Comparison of ENCODE assay signal across 32 cellular contexts in the genomic region with DNA sequence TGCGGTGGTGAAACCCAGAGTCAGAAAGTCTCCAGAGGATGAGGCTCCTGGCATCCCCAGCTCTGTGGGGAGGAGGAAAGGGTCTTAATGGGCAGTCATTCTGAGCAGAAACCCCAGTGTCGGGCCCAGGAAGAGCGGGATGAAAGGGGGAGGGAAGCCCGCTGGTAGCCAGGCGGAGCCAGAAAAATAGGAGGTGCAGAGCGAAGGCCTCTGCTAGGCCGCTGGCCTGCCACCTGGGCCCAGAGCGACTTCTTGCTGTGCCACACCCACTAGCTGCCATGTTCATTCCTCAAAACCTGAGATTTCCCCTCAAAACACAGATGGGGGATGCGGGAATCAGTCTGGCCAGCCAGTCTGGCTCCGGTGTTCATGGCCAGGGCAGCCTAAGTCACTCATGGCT. TPM values are rescaled to one million over a fixed set of nuclear protein-coding genes. Genes with fewer than 3 reads are reported as not detected.
DNase-seq lines count a peak whose midpoint lies in the region; ATAC-seq and TF ChIP-seq lines count a peak whose summit lies in the region.
"Had no signal": no experiment of that assay in that cellular context is flagged by ENCODE, and none has a peak within 500 bp of the region (broad histone marks: within the 10 kb centered on the region; RNA-seq: fewer than 3 reads in every experiment).

No MANE protein-coding gene starts in this region.

- H2BK12ac ChIP-seq in H9 (ENCODE audit: insufficient read length, low read depth, low read length), result no peak overlapping the region

- H3K27me3 ChIP-seq in H9 (ENCODE audit: insufficient read depth, low read length) (no peaks in the 10 kb centered on the region; the same call in 1 of the 2 replicates), Karpas-422 (ENCODE audit: low read length) (no peaks in the 10 kb centered on the region)
- H3K27me3 ChIP-seq: ascending aorta, upper lobe of right lung had no signal

- CTCF ChIA-PET in WTC11 (lab: Charles Lee), result interaction anchor here (0.5 to 2.6 kb wide), 4 partner anchors 14 to 131 kb away, joined by 4 to 25 read pairs (median 10); no protein-coding TSS in a partner anchor

- H3K4me3 ChIP-seq in Karpas-422 (ENCODE audit: low read length), result no peak overlapping the region

- no peak overlapping the region for H3K27ac ChIP-seq in H9 (ENCODE audit: insufficient read length, low read depth, low read length)
- no peak overlapping the region for H3K27ac ChIP-seq in Karpas-422 (ENCODE audit: low read length)
- H3K27ac ChIP-seq: suprapubic skin had no signal

- no peaks in the 10 kb centered on the region for H3K9me3 ChIP-seq in H9 (ENCODE audit: control insufficient read depth, low read depth, low read length)
- no peaks in the 10 kb centered on the region for H3K9me3 ChIP-seq in Karpas-422 (ENCODE audit: low read length)
- H3K9me3 ChIP-seq: ascending aorta, left ventricle myocardium inferior, prostate gland, suprapubic skin, upper lobe of right lung had no signal

- no peak overlapping the region for H4K8ac ChIP-seq in H9 (replicated peaks; ENCODE audit: insufficient read length, low read depth, low read length)

- H3T11ph ChIP-seq in H9 (ENCODE audit: low read length), result no peak overlapping the region

- H3K27me3 Mint-ChIP-seq in H9 (ENCODE audit: low read depth) (peaks cover 49% of the 10 kb centered on the region), WTC11 (ENCODE audit: low read depth) (peaks cover 26% of the 10 kb centered on the region)
- peaks cover 13% of the 10 kb centered on the region for H3K27me3 Mint-ChIP-seq in stimulated activated memory B cell treated with anti-CD40 and anti-IgM and Interleukin-4, amounts not matched to agents 10 μg/mL and 1 μg/mL and 100 μg/mL, for 72 hours

- no peak overlapping the region for H2BK5ac ChIP-seq in H9 (ENCODE audit: insufficient read length, low read length)

- H3K56ac ChIP-seq in H9 (ENCODE audit: insufficient read length, low read depth, low read length), result no peak overlapping the region

- POLR2A ChIA-PET in WTC11 (lab: Charles Lee), result no interaction called here

- no peak overlapping the region for H2BK20ac ChIP-seq in H9 (ENCODE audit: low read depth, low read length, poor library complexity, severe bottlenecking)

- H3K14ac ChIP-seq in H9 (ENCODE audit: insufficient read depth, low read length), result no peak overlapping the region

- H3K4me1 Mint-ChIP-seq in H9, result peaks cover 16 to 31% of the 10 kb centered on the region in 2 experiments
- H3K4me1 Mint-ChIP-seq in WTC11, result peaks cover 25% of the 10 kb centered on the region
- peaks cover 22% of the 10 kb centered on the region for H3K4me1 Mint-ChIP-seq in stimulated activated memory B cell treated with anti-CD40 and anti-IgM and Interleukin-4, amounts not matched to agents 10 μg/mL and 1 μg/mL and 100 μg/mL, for 72 hours
- H3K4me1 Mint-ChIP-seq: stimulated activated effector memory CD8-positive, alpha-beta T cell treated with anti-CD3 and anti-CD28 coated beads, Interleukin-12 subunit alpha, Interleukin-12 subunit beta, amount 100 ng/mL, for 72 hours had no signal

- no peak overlapping the region for H2BK15ac ChIP-seq in H9 (ENCODE audit: low read depth, low read length)

- peak; percentile 8; the same call in 1 of the 2 replicates for ATAC-seq in WTC11
- ATAC-seq in stimulated activated memory B cell treated with anti-CD40 and anti-IgM and Interleukin-4, amounts not matched to agents 10 μg/mL and 1 μg/mL and 100 μg/mL, for 72 hours, result no peak
- ATAC-seq: effector memory CD8-positive, alpha-beta T cell; stimulated activated effector memory CD8-positive, alpha-beta T cell treated with anti-CD3 and anti-CD28 coated beads, Interleukin-12 subunit alpha, Interleukin-12 subunit beta, amount 100 ng/mL, for 72 hours; upper lobe of right lung had no signal

- H3K27ac Mint-ChIP-seq in H9 (no peak overlapping the region), WTC11 (no peak overlapping the region)
- H3K27ac Mint-ChIP-seq in stimulated activated memory B cell treated with anti-CD40 and anti-IgM and Interleukin-4, amounts not matched to agents 10 μg/mL and 1 μg/mL and 100 μg/mL, for 72 hours, result no peak overlapping the region
- H3K27ac Mint-ChIP-seq: activated naive CD8-positive, alpha-beta T cell treated with anti-CD3 and anti-CD28 coated beads, Interleukin-2, amount 10 ng/mL, durations not matched to agents 7 days and 5 days; CD14-positive monocyte; effector memory CD8-positive, alpha-beta T cell; stimulated activated effector memory CD8-positive, alpha-beta T cell treated with anti-CD3 and anti-CD28 coated beads, Interleukin-12 subunit alpha, Interleukin-12 subunit beta, amount 100 ng/mL, for 72 hours had no signal

- no peak overlapping the region for H4K91ac ChIP-seq in H9 (ENCODE audit: insufficient read length, low read depth, low read length)

- no peaks in the 10 kb centered on the region for H3K79me1 ChIP-seq in H9 (ENCODE audit: insufficient read depth, low read depth, low read length, poor library complexity, severe bottlenecking)

- DNase-seq in H9, result peak; percentile 45
- DNase-seq in WTC11 (ENCODE audit: low spot score), result peak; percentile 25
- DNase-seq in iPS-NIHi7 (ENCODE audit: extremely low spot score), result peak; percentile 28
- DNase-seq in Karpas-422, result no peak
- DNase-seq in LoVo (ENCODE audit: low spot score), result no peak
- no peak for DNase-seq in putamen (ENCODE audit: low spot score)
- DNase-seq: activated CD8-positive, alpha-beta memory T cell treated with anti-CD3 and anti-CD28 coated beads for 24 hours; activated gamma-delta T cell; activated naive CD8-positive, alpha-beta T cell treated with anti-CD3 and anti-CD28 coated beads, Interleukin-2, amount 10 ng/mL, durations not matched to agents 7 days and 5 days; activated T-cell treated with anti-CD3 and anti-CD28 coated beads for 4 hours; cortex of kidney; DMS79 treated with DMSO at 0.1 percent for 48 hours; effector memory CD8-positive, alpha-beta T cell; GDM1; left ventricle myocardium inferior; mesendoderm; NCI-H1105; NCI-H187 treated with DMSO at 0.1 percent for 48 hours; NCI-H524; NK-92 treated with Interleukin-12 subunit alpha and Interleukin-12 subunit beta, amount 100 ng/mL, for 24 hours; T-helper 2 cell; upper lobe of right lung had no signal

- no peak overlapping the region for H3K4ac ChIP-seq in H9 (ENCODE audit: low read depth, low read length)

- H3K4me2 ChIP-seq in H9 (ENCODE audit: insufficient read depth, insufficient read length, low read length), result no peak overlapping the region
- H3K4me2 ChIP-seq in Karpas-422 (ENCODE audit: low read depth, low read length, poor library complexity, severe bottlenecking), result no peak overlapping the region

- no peaks in the 10 kb centered on the region; a peak in 1 of 7 replicates for H3K36me3 Mint-ChIP-seq in H9 (ENCODE audit: insufficient read depth in 1 of 3, low read depth in 3 of 3)
- no peaks in the 10 kb centered on the region for H3K36me3 Mint-ChIP-seq in WTC11
- no peaks in the 10 kb centered on the region for H3K36me3 Mint-ChIP-seq in stimulated activated memory B cell treated with anti-CD40 and anti-IgM and Interleukin-4, amounts not matched to agents 10 μg/mL and 1 μg/mL and 100 μg/mL, for 72 hours
- H3K36me3 Mint-ChIP-seq: activated naive CD8-positive, alpha-beta T cell treated with anti-CD3 and anti-CD28 coated beads, Interleukin-2, amount 10 ng/mL, durations not matched to agents 7 days and 5 days; stimulated activated effector memory CD8-positive, alpha-beta T cell treated with anti-CD3 and anti-CD28 coated beads, Interleukin-12 subunit alpha, Interleukin-12 subunit beta, amount 100 ng/mL, for 72 hours had no signal

- H3K23ac ChIP-seq in H9 (ENCODE audit: insufficient read length, low read depth, low read length), result no peak overlapping the region

- no peak overlapping the region for H2AK5ac ChIP-seq in H9 (ENCODE audit: insufficient read length, low read length)

- H2AFZ ChIP-seq in H9 (ENCODE audit: low read length) (no peak overlapping the region), Karpas-422 (ENCODE audit: low read length) (no peak overlapping the region)

- H3K4me3 Mint-ChIP-seq in H9, result peak overlapping the region in 1 of 2 experiments; percentile 76; a peak in 3 of 5 replicates
- H3K4me3 Mint-ChIP-seq in WTC11, result peak overlapping the region; percentile 76
- peak overlapping the region; percentile 50 for H3K4me3 Mint-ChIP-seq in stimulated activated memory B cell treated with anti-CD40 and anti-IgM and Interleukin-4, amounts not matched to agents 10 μg/mL and 1 μg/mL and 100 μg/mL, for 72 hours
- H3K4me3 Mint-ChIP-seq: effector memory CD8-positive, alpha-beta T cell; stimulated activated effector memory CD8-positive, alpha-beta T cell treated with anti-CD3 and anti-CD28 coated beads, Interleukin-12 subunit alpha, Interleukin-12 subunit beta, amount 100 ng/mL, for 72 hours had no signal

- TF ChIP-seq CTCF in H9 (conservative IDR thresholded peaks at IDR 0.05) (no peak), WTC11 (IDR thresholded peaks at IDR 0.05) (no peak)

- no peak overlapping the region for H4K5ac ChIP-seq in H9 (ENCODE audit: insufficient read length, low read depth, low read length)

- H3K36me3 ChIP-seq in Karpas-422 (ENCODE audit: insufficient read depth, low read length), result no peaks in the 10 kb centered on the region
- H3K36me3 ChIP-seq: ascending aorta, left ventricle myocardium inferior, prostate gland, suprapubic skin, upper lobe of right lung had no signal

- H3K23me2 ChIP-seq in H9 (ENCODE audit: insufficient read length, low read depth, low read length, poor library complexity, severe bottlenecking), result peaks cover 15% of the 10 kb centered on the region

- H2BK120ac ChIP-seq in H9 (ENCODE audit: low read depth, low read length, poor library complexity, severe bottlenecking), result no peak overlapping the region

- H3K9me2 ChIP-seq in Karpas-422 (replicated peaks; ENCODE audit: insufficient read depth, low read length), result no peaks in the 10 kb centered on the region

- H3K9ac ChIP-seq in H9 (ENCODE audit: extremely low read depth, insufficient read length, low read length) (no peak overlapping the region), Karpas-422 (ENCODE audit: low read length) (no peak overlapping the region)

- H4K20me1 ChIP-seq in H9 (ENCODE audit: control insufficient read depth, insufficient read depth, insufficient read length) (no peaks in the 10 kb centered on the region), Karpas-422 (ENCODE audit: insufficient read depth, low read depth, low read length) (peaks cover 16% of the 10 kb centered on the region; the same call in 1 of the 2 replicates)

- whole genome bisulfite sequencing in H9 (ENCODE audit: extremely low coverage, insufficient read length, low lambda C conversion rate), result no CpG with 5 or more reads among the region's 10 CpGs

- H3K79me2 ChIP-seq in H9 (ENCODE audit: insufficient read depth, low read length) (no peaks in the 10 kb centered on the region), Karpas-422 (ENCODE audit: low read length) (no peaks in the 10 kb centered on the region)

- no peak overlapping the region for H3K18ac ChIP-seq in H9 (ENCODE audit: insufficient read length, low read depth, low read length)

- peaks cover 2% of the 10 kb centered on the region; the same call in 1 of the 2 replicates for H3K4me1 ChIP-seq in H9 (ENCODE audit: insufficient read depth, low read length)
- peaks cover 16% of the 10 kb centered on the region for H3K4me1 ChIP-seq in Karpas-422 (ENCODE audit: low read length)
- H3K4me1 ChIP-seq: prostate gland had no signal

- H3K9me3 Mint-ChIP-seq in H9, result no peaks in the 10 kb centered on the region
- no peaks in the 10 kb centered on the region for H3K9me3 Mint-ChIP-seq in WTC11
- no peaks in the 10 kb centered on the region for H3K9me3 Mint-ChIP-seq in stimulated activated memory B cell treated with anti-CD40 and anti-IgM and Interleukin-4, amounts not matched to agents 10 μg/mL and 1 μg/mL and 100 μg/mL, for 72 hours
- H3K9me3 Mint-ChIP-seq: activated naive CD8-positive, alpha-beta T cell treated with anti-CD3 and anti-CD28 coated beads, Interleukin-2, amount 10 ng/mL, durations not matched to agents 7 days and 5 days; effector memory CD8-positive, alpha-beta T cell; stimulated activated effector memory CD8-positive, alpha-beta T cell treated with anti-CD3 and anti-CD28 coated beads, Interleukin-12 subunit alpha, Interleukin-12 subunit beta, amount 100 ng/mL, for 72 hours had no signal

RNA-seq across cellular contexts. Expression of gene POU2AF3, which starts 0.7 kb away (rescaled TPM):
- total RNA-seq in H9 (2021) (0.52 and 0.64 TPM in 2 replicates), WTC11 (2021) (2.7 to 3.0 TPM (median 3.0 TPM) in 3 replicates)
- total RNA-seq in Karpas-422 (2014; rRNA removed; shearing (Covaris generic); ENCODE audit: low replicate concordance), result not detected in 2 replicates
- total RNA-seq: activated naive CD8-positive, alpha-beta T cell treated with anti-CD3 and anti-CD28 coated beads, Interleukin-2, amount 10 ng/mL, durations not matched to agents 7 days and 5 days; ascending aorta; fibroblast of villous mesenchyme; M059J had no signal

RNA-seq across cellular contexts. Expression of gene POU2AF2, which starts 52.2 kb away (rescaled TPM):
- total RNA-seq in H9 (2021), result not detected in 2 replicates
- total RNA-seq in WTC11 (2021), result not detected in 3 replicates
- not detected in 2 replicates for total RNA-seq in Karpas-422 (2014; rRNA removed; shearing (Covaris generic); ENCODE audit: low replicate concordance)
- total RNA-seq: activated naive CD8-positive, alpha-beta T cell treated with anti-CD3 and anti-CD28 coated beads, Interleukin-2, amount 10 ng/mL, durations not matched to agents 7 days and 5 days; ascending aorta; fibroblast of villous mesenchyme; left ventricle myocardium inferior; M059J; Right ventricle myocardium inferior; skeletal muscle tissue; suprapubic skin; upper lobe of right lung had no signal

Comparison
In these comparisons a context has a peak if more than half of its experiments do, and no peak if none do; other contexts are left out.
1. DNase-seq: peak in H9 (single experiment), WTC11 (single experiment) and iPS-NIHi7 (single experiment); none in Karpas-422 (single experiment), LoVo (single experiment) and putamen (single experiment).